9 cellular contexts compared by ENCODE assay signal in genomic region chr1:160354388-160354985, GRCh38. TPM values are rescaled to one million over a fixed set of nuclear protein-coding genes. Genes with fewer than 3 reads are reported as not detected.
DNase-seq lines count a peak whose midpoint lies in the region; ATAC-seq and TF ChIP-seq lines count a peak whose summit lies in the region.
"Had no signal": no experiment of that assay in that cellular context is flagged by ENCODE, and none has a peak within 500 bp of the region (broad histone marks: within the 10 kb centered on the region; RNA-seq: fewer than 3 reads in every experiment).

No MANE protein-coding gene starts in this region.

- peak; percentile 33 for TF ChIP-seq CTCF in psoas muscle (IDR thresholded peaks at IDR 0.05)

- WGBS in psoas muscle, 3 donors, result 56 to 68% (median 58%) methylated on average over 5 of the region's 5 CpGs

- ATAC-seq in activated naive CD8-positive, alpha-beta T cell treated with anti-CD3 and anti-CD28 coated beads, Interleukin-2, amount 50 U/mL, for 24 hours, result no peak
- ATAC-seq in psoas muscle (no peak), GM19463 (IDR thresholded peaks at IDR 0.05; ENCODE audit: unreplicated experiment) (no peak), HG03521 (IDR thresholded peaks at IDR 0.05; ENCODE audit: unreplicated experiment) (no peak)

- no peak overlapping the region for H3K27ac ChIP-seq in psoas muscle
- H3K27ac ChIP-seq: neutrophil had no signal

- H3K27me3 ChIP-seq in psoas muscle (ENCODE audit: insufficient read depth in 3 of 3, low read length in 2 of 3), result no peaks in the 10 kb centered on the region
- H3K27me3 ChIP-seq: neutrophil had no signal

- H3K4me1 Mint-ChIP-seq in activated naive CD8-positive, alpha-beta T cell treated with anti-CD3 and anti-CD28 coated beads for 36 hours, result peaks cover 3% of the 10 kb centered on the region
- H3K4me1 Mint-ChIP-seq in activated naive CD8-positive, alpha-beta T cell treated with anti-CD3 and anti-CD28 coated beads, Interleukin-2, amount 50 U/mL, for 24 hours, result no peaks in the 10 kb centered on the region

- H3K27me3 Mint-ChIP-seq in activated naive CD8-positive, alpha-beta T cell treated with anti-CD3 and anti-CD28 coated beads for 36 hours, result no peaks in the 10 kb centered on the region
- no peaks in the 10 kb centered on the region for H3K27me3 Mint-ChIP-seq in activated naive CD8-positive, alpha-beta T cell treated with anti-CD3 and anti-CD28 coated beads, Interleukin-2, amount 50 U/mL, for 24 hours

- H3K36me3 Mint-ChIP-seq in activated naive CD8-positive, alpha-beta T cell treated with anti-CD3 and anti-CD28 coated beads for 36 hours, result peaks cover 15% of the 10 kb centered on the region
- peaks cover 57% of the 10 kb centered on the region for H3K36me3 Mint-ChIP-seq in activated naive CD8-positive, alpha-beta T cell treated with anti-CD3 and anti-CD28 coated beads, Interleukin-2, amount 50 U/mL, for 24 hours (ENCODE audit: low read depth)

- H3K27ac Mint-ChIP-seq in activated naive CD8-positive, alpha-beta T cell treated with anti-CD3 and anti-CD28 coated beads for 36 hours, result no peak overlapping the region
- no peak overlapping the region for H3K27ac Mint-ChIP-seq in activated naive CD8-positive, alpha-beta T cell treated with anti-CD3 and anti-CD28 coated beads, Interleukin-2, amount 50 U/mL, for 24 hours

- no peak overlapping the region for H3K4me3 Mint-ChIP-seq in activated naive CD8-positive, alpha-beta T cell treated with anti-CD3 and anti-CD28 coated beads for 36 hours
- no peak overlapping the region for H3K4me3 Mint-ChIP-seq in activated naive CD8-positive, alpha-beta T cell treated with anti-CD3 and anti-CD28 coated beads, Interleukin-2, amount 50 U/mL, for 24 hours

- intact Hi-C loops in psoas muscle (cut with DNase I), result no loop called here

- no peak overlapping the region for H3K4me3 ChIP-seq in psoas muscle

- peaks cover 27% of the 10 kb centered on the region for H3K4me1 ChIP-seq in psoas muscle

- peaks cover 40 to 98% of the 10 kb centered on the region in 2 donors for H3K36me3 ChIP-seq in psoas muscle (ENCODE audit: insufficient read depth in 1 of 2, low read depth in 1 of 2)

- H3K9me3 ChIP-seq in psoas muscle, result no peaks in the 10 kb centered on the region
- H3K9me3 ChIP-seq: neutrophil had no signal

- H3K9me3 Mint-ChIP-seq in activated naive CD8-positive, alpha-beta T cell treated with anti-CD3 and anti-CD28 coated beads for 36 hours, result no peaks in the 10 kb centered on the region
- no peaks in the 10 kb centered on the region for H3K9me3 Mint-ChIP-seq in activated naive CD8-positive, alpha-beta T cell treated with anti-CD3 and anti-CD28 coated beads, Interleukin-2, amount 50 U/mL, for 24 hours

- DNase-seq in activated naive CD8-positive, alpha-beta T cell treated with anti-CD3 and anti-CD28 coated beads for 36 hours, result peak; percentile 16
- DNase-seq in activated naive CD8-positive, alpha-beta T cell treated with anti-CD3 and anti-CD28 coated beads, Interleukin-2, amount 50 U/mL, for 24 hours, result no peak
- peak; percentile 8 for DNase-seq in NCI-H2171 (lab: John Stamatoyannopoulos, UW)
- peak; percentile 58 for DNase-seq in dermis blood vessel endothelial cell
- no peak for DNase-seq in psoas muscle
- DNase-seq in NCI-H1436 treated with DMSO at 0.1 percent for 48 hours (lab: John Stamatoyannopoulos, UW), result no peak

RNA-seq across cellular contexts. Expression of gene NCSTN, which starts 11.3 kb away (rescaled TPM):
- total RNA-seq in activated naive CD8-positive, alpha-beta T cell treated with anti-CD3 and anti-CD28 coated beads for 36 hours, result 10 to 100 TPM; 49.5 to 53.5 TPM
- total RNA-seq in dermis blood vessel endothelial cell (80.2 and 117 TPM in 2 replicates), psoas muscle (10 to 100 TPM; 32.6 to 49.8 (median 42.6) TPM)
- 10 to 100 TPM; 23.5 to 33.6 (median 27.4) TPM for polyA plus RNA-seq in psoas muscle

RNA-seq across cellular contexts. Expression of gene COPA, which starts 11.4 kb away (rescaled TPM):
- 100 to 1,000 TPM; 110 to 119 TPM for total RNA-seq in activated naive CD8-positive, alpha-beta T cell treated with anti-CD3 and anti-CD28 coated beads for 36 hours
- total RNA-seq in dermis blood vessel endothelial cell, result 248 and 276 TPM in 2 replicates
- total RNA-seq in psoas muscle, result 10 to 100 TPM; 72.3 to 96.3 (median 79.9) TPM
- 10 to 100 TPM; 53.8 to 87.2 (median 73.0) TPM for polyA plus RNA-seq in psoas muscle

RNA-seq across cellular contexts. Expression of gene NHLH1, which starts 12.4 kb away (rescaled TPM):
- under 1 TPM; 0.34 to 0.52 TPM for total RNA-seq in activated naive CD8-positive, alpha-beta T cell treated with anti-CD3 and anti-CD28 coated beads for 36 hours
- under 0.01 and 0.05 TPM in 2 replicates for total RNA-seq in dermis blood vessel endothelial cell
- under 1 TPM in 2 of 4 donors, not detected in 2; 0.13 to 0.20 TPM for total RNA-seq in psoas muscle
- polyA plus RNA-seq in psoas muscle, result under 1 TPM in 2 of 3 donors, not detected in 1; 0.06 to 0.07 TPM

RNA-seq across cellular contexts. Expression of gene VANGL2, which starts 45.9 kb away (rescaled TPM):
- total RNA-seq in activated naive CD8-positive, alpha-beta T cell treated with anti-CD3 and anti-CD28 coated beads for 36 hours, result under 1 TPM; 0.24 to 0.31 TPM
- total RNA-seq in dermis blood vessel endothelial cell (under 0.01 and 0.05 TPM in 2 replicates), psoas muscle (under 1 TPM; 0.44 to 0.94 (median 0.68) TPM)
- under 1 TPM; 0.18 to 0.32 (median 0.27) TPM for polyA plus RNA-seq in psoas muscle

Comparison
In these comparisons a context has a peak if more than half of its experiments do, and no peak if none do; other contexts are left out.
1. DNase-seq: peak in activated naive CD8-positive, alpha-beta T cell treated with anti-CD3 and anti-CD28 coated beads for 36 hours (single experiment), NCI-H2171 (single experiment) and dermis blood vessel endothelial cell (single experiment); none in activated naive CD8-positive, alpha-beta T cell treated with anti-CD3 and anti-CD28 coated beads, Interleukin-2, amount 50 U/mL, for 24 hours (single experiment), psoas muscle (0 of 2) and NCI-H1436 treated with DMSO at 0.1 percent for 48 hours (single experiment).